ENCODE assay signal across 12 cellular contexts in genomic region chr6:43307451-43308100, GRCh38. TPM values are rescaled to one million over a fixed set of nuclear protein-coding genes. Genes with fewer than 3 reads are reported as not detected.
DNase-seq lines count a peak whose midpoint lies in the region; ATAC-seq, FAIRE-seq and TF ChIP-seq lines count a peak whose summit lies in the region.
"Had no signal": no experiment of that assay in that cellular context is flagged by ENCODE, and none has a peak within 500 bp of the region (broad histone marks: within the 10 kb centered on the region; RNA-seq: fewer than 3 reads in every experiment).

No MANE protein-coding gene starts in this region.

- peak overlapping the region in 1 of 2 experiments; percentile 86; a peak in 1 of 4 replicates for H3K9ac ChIP-seq in K562 (ENCODE audit: insufficient read depth in 1 of 2, low read depth in 2 of 2, low read length in 2 of 2)
- H3K9ac ChIP-seq: KMS-11 had no signal

- ATAC-seq in CD4-positive, alpha-beta T cell (ENCODE audit: poor library complexity), result no peak
- peak; percentile 11 for ATAC-seq in HG03439 (IDR thresholded peaks at IDR 0.05; ENCODE audit: unreplicated experiment)
- peak; percentile 3; the same call in 1 of the 3 replicates for ATAC-seq in K562
- ATAC-seq in GM21528 (IDR thresholded peaks at IDR 0.05; ENCODE audit: low FRiP score, unreplicated experiment), result no peak

- H3K9me3 Mint-ChIP-seq in CD4-positive, alpha-beta T cell, result no peaks in the 10 kb centered on the region
- no peaks in the 10 kb centered on the region for H3K9me3 Mint-ChIP-seq in nephron progenitor cell
- no peaks in the 10 kb centered on the region for H3K9me3 Mint-ChIP-seq in activated naive CD4-positive, alpha-beta T cell treated with anti-CD3 and anti-CD28 coated beads, Interleukin-2, amount 10 ng/mL, durations not matched to agents 7 days and 5 days
- H3K9me3 Mint-ChIP-seq: activated CD4-positive, alpha-beta memory T cell treated with anti-CD3 and anti-CD28 coated beads, Interleukin-2, amount 10 ng/mL, durations not matched to agents 7 days and 5 days had no signal

- no peak overlapping the region for H3K27ac Mint-ChIP-seq in CD4-positive, alpha-beta T cell
- no peak overlapping the region for H3K27ac Mint-ChIP-seq in nephron progenitor cell
- H3K27ac Mint-ChIP-seq in activated naive CD4-positive, alpha-beta T cell treated with anti-CD3 and anti-CD28 coated beads, Interleukin-2, amount 10 ng/mL, durations not matched to agents 7 days and 5 days, result no peak overlapping the region
- H3K27ac Mint-ChIP-seq: activated CD4-positive, alpha-beta memory T cell treated with anti-CD3 and anti-CD28 coated beads, Interleukin-2, amount 10 ng/mL, durations not matched to agents 7 days and 5 days had no signal

- no peak overlapping the region for H3K4me2 ChIP-seq in K562 (ENCODE audit: insufficient read depth, low read length)
- H3K4me2 ChIP-seq: KMS-11 had no signal

- no peaks in the 10 kb centered on the region for H4K20me1 ChIP-seq in K562 (replicated peaks; ENCODE audit: control insufficient read depth, insufficient read depth, low read length)

- WGBS in K562 (ENCODE audit: insufficient coverage, low coverage, missing lambda C conversion rate), result 24% methylated on average over 5 of the region's 5 CpGs

- no peak for FAIRE-seq in K562 (lab: Jason Lieb, UNC)
- FAIRE-seq: endothelial cell of umbilical vein had no signal

- POLR2A ChIA-PET in CD4-positive, alpha-beta T cell (lab: Charles Lee), result interaction anchor here (1.1 to 2.3 kb wide), 4 partner anchors 13 to 120 kb away, joined by 3 to 10 read pairs (median 6); partner anchors contain the start of genes ABCC10 and ZNF318
- POLR2A ChIA-PET in K562 (lab: Yijun Ruan, JAX), result interaction anchor here (0.8 to 1.6 kb wide), 9 partner anchors 8 to 447 kb away, joined by 3 to 7 read pairs (median 4); partner anchors contain the start of gene SLC22A7

- no peaks in the 10 kb centered on the region for H3K27me3 Mint-ChIP-seq in CD4-positive, alpha-beta T cell
- peaks cover 18% of the 10 kb centered on the region for H3K27me3 Mint-ChIP-seq in nephron progenitor cell (ENCODE audit: low read depth, poor library complexity)
- peaks cover 47% of the 10 kb centered on the region for H3K27me3 Mint-ChIP-seq in activated naive CD4-positive, alpha-beta T cell treated with anti-CD3 and anti-CD28 coated beads, Interleukin-2, amount 10 ng/mL, durations not matched to agents 7 days and 5 days

- no peaks in the 10 kb centered on the region for H3K36me3 ChIP-seq in K562 (ENCODE audit: control insufficient read depth, insufficient read depth, low read length)

- no peaks in the 10 kb centered on the region for H3K36me3 Mint-ChIP-seq in CD4-positive, alpha-beta T cell (ENCODE audit: low read depth)
- no peaks in the 10 kb centered on the region for H3K36me3 Mint-ChIP-seq in nephron progenitor cell (ENCODE audit: low read depth)
- no peaks in the 10 kb centered on the region for H3K36me3 Mint-ChIP-seq in activated naive CD4-positive, alpha-beta T cell treated with anti-CD3 and anti-CD28 coated beads, Interleukin-2, amount 10 ng/mL, durations not matched to agents 7 days and 5 days

- H3K27me3 ChIP-seq in CD4-positive, alpha-beta T cell (ENCODE audit: control insufficient read depth, insufficient read depth, low read length), result no peaks in the 10 kb centered on the region
- H3K27me3 ChIP-seq in K562 (ENCODE audit: control insufficient read depth in 2 of 2, insufficient read depth in 2 of 2, low read length in 2 of 2), result peaks cover 0 to 7% of the 10 kb centered on the region in 2 experiments; a peak in 3 of 5 replicates

- in situ Hi-C loops in K562 (cut with MboI), result no loop called here

- no peak for TF ChIP-seq CTCF in CD4-positive, alpha-beta T cell (IDR thresholded peaks at IDR 0.05)
- no peak for TF ChIP-seq CTCF in K562 (IDR thresholded peaks at IDR 0.05 in 2 of 3, conservative IDR thresholded peaks at IDR 0.05 in 1 of 3; ENCODE audit: insufficient read depth in 2 of 3, low read depth in 1 of 3, low read length in 3 of 3)
- no peak for TF ChIP-seq CTCF in nephron progenitor cell (IDR thresholded peaks at IDR 0.05)

- peaks cover 7% of the 10 kb centered on the region for H3K4me1 Mint-ChIP-seq in CD4-positive, alpha-beta T cell (ENCODE audit: low read depth)
- H3K4me1 Mint-ChIP-seq in nephron progenitor cell, result peaks cover 21% of the 10 kb centered on the region
- peaks cover 13% of the 10 kb centered on the region for H3K4me1 Mint-ChIP-seq in activated naive CD4-positive, alpha-beta T cell treated with anti-CD3 and anti-CD28 coated beads, Interleukin-2, amount 10 ng/mL, durations not matched to agents 7 days and 5 days

- peak overlapping the region; percentile 74 for H3K4me3 Mint-ChIP-seq in CD4-positive, alpha-beta T cell
- H3K4me3 Mint-ChIP-seq in nephron progenitor cell, result peak overlapping the region; percentile 55
- no peak overlapping the region for H3K4me3 Mint-ChIP-seq in activated naive CD4-positive, alpha-beta T cell treated with anti-CD3 and anti-CD28 coated beads, Interleukin-2, amount 10 ng/mL, durations not matched to agents 7 days and 5 days

- DNase-seq in CD4-positive, alpha-beta T cell, result no peak
- no peak for DNase-seq in K562 (ENCODE audit: extremely low read depth in 1 of 4, low spot score in 3 of 4)
- no peak for DNase-seq in nephron progenitor cell
- DNase-seq in HuH-7.5 (ENCODE audit: low spot score), result no peak
- no peak for DNase-seq in activated naive CD4-positive, alpha-beta T cell treated with anti-CD3 and anti-CD28 coated beads, Interleukin-2, amount 10 ng/mL, durations not matched to agents 7 days and 5 days

- H3K9me1 ChIP-seq in K562 (ENCODE audit: control insufficient read depth, insufficient read depth, low read length), result no peaks in the 10 kb centered on the region

- peaks cover 14 to 21% of the 10 kb centered on the region in 2 experiments for H3K4me1 ChIP-seq in K562 (replicated peaks in 1 of 2; ENCODE audit: control insufficient read depth in 2 of 2, insufficient read depth in 2 of 2, low read length in 2 of 2)
- H3K4me1 ChIP-seq: foreskin keratinocyte had no signal

- H3K4me3 ChIP-seq in K562, result no peak overlapping the region
- H3K4me3 ChIP-seq: lung had no signal

- BruUV-seq in K562 (replicated peaks; lab: Mats Ljungman, UMichigan), result no TSS peak

- H3K79me2 ChIP-seq in K562 (ENCODE audit: control insufficient read depth, insufficient read depth, low read length), result no peaks in the 10 kb centered on the region

- no peak overlapping the region for H2AFZ ChIP-seq in K562 (ENCODE audit: low read depth, low read length)

- CTCF ChIA-PET in CD4-positive, alpha-beta T cell (lab: Charles Lee), result interaction anchor here (0.7 to 1.7 kb wide), 7 partner anchors 8 to 199 kb away, joined by 3 to 6 read pairs (median 3); partner anchors contain the start of gene DNPH1
- CTCF ChIA-PET in K562 (lab: Yijun Ruan, JAX; ENCODE audit: low intra/inter-chr PET ratio), result no interaction called here
- CTCF ChIA-PET in activated naive CD4-positive, alpha-beta T cell treated with anti-CD3 and anti-CD28 coated beads, Interleukin-2, amount 10 ng/mL, durations not matched to agents 7 days and 5 days (lab: Charles Lee), result interaction anchor here (0.6 to 2.7 kb wide), 12 partner anchors 10 to 200 kb away, joined by 3 to 22 read pairs (median 4); partner anchors contain the start of gene SLC22A7

- TF ChIP-seq EP300 in K562 (IDR thresholded peaks at IDR 0.05; ENCODE audit: low read length), result no peak

- no peaks in the 10 kb centered on the region for H3K9me3 ChIP-seq in CD4-positive, alpha-beta T cell (ENCODE audit: control insufficient read depth, low read length)
- H3K9me3 ChIP-seq in K562 (replicated peaks; ENCODE audit: control insufficient read depth, insufficient read depth, low read depth, low read length), result no peaks in the 10 kb centered on the region

- intact Hi-C loops in CD4-positive, alpha-beta T cell (cut with DNase I, micrococcal nuclease), result loop anchor here (1.0 to 2.0 kb wide), 2 partner anchors 91 kb away; no protein-coding TSS in a partner anchor
- intact Hi-C loops in K562 (cut with micrococcal nuclease), result no loop called here

- no peak overlapping the region for H3K27ac ChIP-seq in CD4-positive, alpha-beta T cell (ENCODE audit: low read depth, low read length)
- no peak overlapping the region for H3K27ac ChIP-seq in K562 (ENCODE audit: extremely low read depth, low read depth, low read length)
- H3K27ac ChIP-seq: foreskin keratinocyte, KMS-11 had no signal

- no peak for TF ChIP-seq POLR2A in K562 (conservative IDR thresholded peaks at IDR 0.05)

- TF ChIP-seq RAD21 in K562 (CRISPR knock-in tag; conservative IDR thresholded peaks at IDR 0.05 in 1 of 2, IDR thresholded peaks at IDR 0.05 in 1 of 2), result no peak

RNA-seq across cellular contexts. Expression of gene CRIP3, which starts 1.1 kb away (rescaled TPM):
- total RNA-seq in CD4-positive, alpha-beta T cell, result 1 to 10 TPM; 1.8 to 2.0 TPM
- 6.4 and 11.3 TPM in 2 replicates for total RNA-seq in K562 (2011; cell fraction: chromatin; rRNA removed; ENCODE audit: low replicate concordance)
- 7.6 and 7.8 TPM in 2 replicates for total RNA-seq in K562 (2011; cell fraction: nucleolus; rRNA removed)
- total RNA-seq in K562 (2011; cell fraction: nucleoplasm; rRNA removed), result 7.9 and 8.0 TPM in 2 replicates
- 0.86 and 1.0 TPM in 2 replicates for total RNA-seq in K562 (2014; rRNA removed)
- total RNA-seq in K562 (2014; rRNA removed; fragmentation: Illumina TruSeq; extraction: Trizol), result 0.87 and 0.99 TPM in 2 replicates
- total RNA-seq in K562 (2015; rRNA removed; fragmentation: Illumina TruSeq; extraction: Trizol), result 0.36 TPM in 1 of 2 replicates, not detected in the other
- total RNA-seq in K562 (2021), result 0.82 and 0.89 TPM in 2 replicates
- 1.2 and 2.7 TPM in 2 replicates for polyA plus RNA-seq in K562 (2011; rRNA removed)
- polyA plus RNA-seq in K562 (2011; cell fraction: cytosol; rRNA removed), result 1.4 and 1.6 TPM in 2 replicates
- 9.4 and 9.7 TPM in 2 replicates for polyA plus RNA-seq in K562 (2011; cell fraction: nucleus; rRNA removed)
- 0.31 and 0.75 TPM in 2 replicates for polyA plus RNA-seq in K562 (2012)
- 0.86 and 2.1 TPM in 2 replicates for polyA plus RNA-seq in K562 (2014; fragmentation: Illumina TruSeq; extraction: Trizol)
- under 1 TPM; 0.72 to 0.99 TPM for polyA plus RNA-seq in K562 (2014; fragmentation: Nextera tagmentation; extraction: Ambion mirVana)
- polyA plus RNA-seq in K562 (2014; rRNA removed), result 1.3 and 3.6 TPM in 2 replicates
- 0.57 and 0.60 TPM in 2 replicates for polyA minus RNA-seq in K562 (2011; rRNA and poly(A)+ RNA removed)
- not detected in 2 replicates for polyA minus RNA-seq in K562 (2011; cell fraction: cytosol; rRNA and poly(A)+ RNA removed)
- polyA minus RNA-seq in K562 (2011; cell fraction: nucleus; rRNA and poly(A)+ RNA removed), result 2.0 and 3.6 TPM in 2 replicates
- total RNA-seq: endothelial cell of umbilical vein had no signal
- polyA plus RNA-seq: endothelial cell of umbilical vein had no signal

RNA-seq across cellular contexts. Expression of gene SLC22A7, which starts 9.5 kb away (rescaled TPM):
- not detected for total RNA-seq in CD4-positive, alpha-beta T cell
- not detected in 2 replicates for total RNA-seq in K562 (2011; cell fraction: chromatin; rRNA removed; ENCODE audit: low replicate concordance)
- total RNA-seq in K562 (2011; cell fraction: nucleolus; rRNA removed), result not detected in 2 replicates
- not detected in 2 replicates for total RNA-seq in K562 (2011; cell fraction: nucleoplasm; rRNA removed)
- total RNA-seq in K562 (2014; rRNA removed), result not detected in 2 replicates
- not detected in 2 replicates for total RNA-seq in K562 (2014; rRNA removed; fragmentation: Illumina TruSeq; extraction: Trizol)
- not detected in 2 replicates for total RNA-seq in K562 (2015; rRNA removed; fragmentation: Illumina TruSeq; extraction: Trizol)
- not detected in 2 replicates for total RNA-seq in K562 (2021)
- polyA plus RNA-seq in K562 (2011; rRNA removed), result not detected in 2 replicates
- polyA plus RNA-seq in K562 (2011; cell fraction: cytosol; rRNA removed), result not detected in 2 replicates
- polyA plus RNA-seq in K562 (2011; cell fraction: nucleus; rRNA removed), result not detected in 2 replicates
- polyA plus RNA-seq in K562 (2012), result not detected in 2 replicates
- polyA plus RNA-seq in K562 (2014; fragmentation: Illumina TruSeq; extraction: Trizol), result not detected in 2 replicates
- not detected for polyA plus RNA-seq in K562 (2014; fragmentation: Nextera tagmentation; extraction: Ambion mirVana)
- not detected in 2 replicates for polyA plus RNA-seq in K562 (2014; rRNA removed)
- polyA minus RNA-seq in K562 (2011; rRNA and poly(A)+ RNA removed), result not detected in 2 replicates
- not detected in 2 replicates for polyA minus RNA-seq in K562 (2011; cell fraction: cytosol; rRNA and poly(A)+ RNA removed)
- polyA minus RNA-seq in K562 (2011; cell fraction: nucleus; rRNA and poly(A)+ RNA removed), result not detected in 2 replicates
- total RNA-seq: activated CD4-positive, alpha-beta memory T cell treated with anti-CD3 and anti-CD28 coated beads, Interleukin-2, amount 10 ng/mL, durations not matched to agents 7 days and 5 days; endothelial cell of umbilical vein; foreskin keratinocyte; lung had no signal
- polyA plus RNA-seq: endothelial cell of umbilical vein, foreskin keratinocyte, lung had no signal

Comparison
In these comparisons a context has a peak if more than half of its experiments do, and no peak if none do; other contexts are left out.
1. ATAC-seq: peak in HG03439 (single experiment) and K562 (single experiment); none in CD4-positive, alpha-beta T cell (single experiment) and GM21528 (single experiment).